In genomic region chr12:65300679-65301349, GRCh38 we compare ENCODE assay signal across 11 cellular contexts. TPM values are rescaled to one million over a fixed set of nuclear protein-coding genes. Genes with fewer than 3 reads are reported as not detected.
A peak's percentile ranks its signal among the peaks of the same experiment; 100 is the strongest.
DNase-seq lines count a peak whose midpoint lies in the region; ATAC-seq and TF ChIP-seq lines count a peak whose summit lies in the region.
"Had no signal": no experiment of that assay in that cellular context is flagged by ENCODE, and none has a peak within 500 bp of the region (broad histone marks: within the 10 kb centered on the region; RNA-seq: fewer than 3 reads in every experiment).

No MANE protein-coding gene starts in this region.

- H3K27ac Mint-ChIP-seq in osteocyte (ENCODE audit: unreplicated experiment) = no peak overlapping the region
- no peak overlapping the region for H3K27ac Mint-ChIP-seq in activated CD8-positive, alpha-beta memory T cell treated with anti-CD3 and anti-CD28 coated beads, Interleukin-2, amount 10 ng/mL, durations not matched to agents 7 days and 5 days
- no peak overlapping the region for H3K27ac Mint-ChIP-seq in stimulated activated naive CD8-positive, alpha-beta T cell treated with anti-CD3 and anti-CD28 coated beads, Interleukin-15, amount 100 ng/mL, for 72 hours
- H3K27ac Mint-ChIP-seq: IgD-negative memory B cell; stimulated activated naive CD8-positive, alpha-beta T cell treated with anti-CD3 and anti-CD28 coated beads, Interleukin-15, Interleukin-2, amounts not matched to agents 100 ng/mL and 50 ng/mL, for 24 hours had no signal

- no peaks in the 10 kb centered on the region for H3K27me3 ChIP-seq in upper lobe of left lung
- H3K27me3 ChIP-seq: neutrophil had no signal

- CTCF ChIA-PET in activated CD8-positive, alpha-beta memory T cell treated with anti-CD3 and anti-CD28 coated beads, Interleukin-2, amount 10 ng/mL, durations not matched to agents 7 days and 5 days (lab: Charles Lee) = interaction anchor here (1.0 kb wide), 1 partner anchor 25 kb away, joined by 3 read pairs; no protein-coding TSS in a partner anchor

- TF ChIP-seq POLR2A in upper lobe of left lung (IDR thresholded peaks at IDR 0.05) = no peak

- H3K4me3 ChIP-seq in upper lobe of left lung = no peak overlapping the region

- DNase-seq in NCI-H82 treated with DMSO at 0.1 percent for 48 hours (lab: John Stamatoyannopoulos, UW; ENCODE audit: unreplicated experiment) (peak; percentile 12), osteocyte (ENCODE audit: extremely low spot score, unreplicated experiment) (no peak), upper lobe of left lung (no peak)
- DNase-seq in activated CD8-positive, alpha-beta memory T cell treated with anti-CD3 and anti-CD28 coated beads, Interleukin-2, amount 10 ng/mL, durations not matched to agents 7 days and 5 days = no peak
- DNase-seq in stimulated activated naive CD8-positive, alpha-beta T cell treated with anti-CD3 and anti-CD28 coated beads, Interleukin-15, amount 100 ng/mL, for 72 hours = no peak

- no peaks in the 10 kb centered on the region for H3K9me3 ChIP-seq in upper lobe of left lung
- H3K9me3 ChIP-seq: neutrophil had no signal

- TF ChIP-seq CTCF in GM12872 (IDR thresholded peaks at IDR 0.05; ENCODE audit: insufficient read depth, low read depth, low read length) (peak; percentile 39; the same call in 2 of the 3 replicates), osteocyte (IDR thresholded peaks at IDR 0.05) (peak; percentile 29), upper lobe of left lung (IDR thresholded peaks at IDR 0.05) (peak in 2 of 6 experiments; percentile 7 to 25)

- H3K9me3 Mint-ChIP-seq in osteocyte (ENCODE audit: unreplicated experiment) = peaks cover 6% of the 10 kb centered on the region
- no peaks in the 10 kb centered on the region for H3K9me3 Mint-ChIP-seq in activated CD8-positive, alpha-beta memory T cell treated with anti-CD3 and anti-CD28 coated beads, Interleukin-2, amount 10 ng/mL, durations not matched to agents 7 days and 5 days (ENCODE audit: low read depth)
- H3K9me3 Mint-ChIP-seq in stimulated activated naive CD8-positive, alpha-beta T cell treated with anti-CD3 and anti-CD28 coated beads, Interleukin-15, amount 100 ng/mL, for 72 hours = peaks cover 0 to 6% of the 10 kb centered on the region in 2 donors

- ATAC-seq in esophagus mucosa (peak; percentile 62), HG03571 (IDR thresholded peaks at IDR 0.05; ENCODE audit: unreplicated experiment) (no peak), upper lobe of left lung (ENCODE audit: low FRiP score in 2 of 2) (no peak)
- ATAC-seq in activated CD8-positive, alpha-beta memory T cell treated with anti-CD3 and anti-CD28 coated beads, Interleukin-2, amount 10 ng/mL, durations not matched to agents 7 days and 5 days = no peak
- ATAC-seq in stimulated activated naive CD8-positive, alpha-beta T cell treated with anti-CD3 and anti-CD28 coated beads, Interleukin-15, amount 100 ng/mL, for 72 hours = no peak

- no peak overlapping the region for H3K27ac ChIP-seq in upper lobe of left lung
- H3K27ac ChIP-seq: neutrophil had no signal

- H3K27me3 Mint-ChIP-seq in osteocyte (ENCODE audit: unreplicated experiment) = no peaks in the 10 kb centered on the region
- peaks cover 34% of the 10 kb centered on the region for H3K27me3 Mint-ChIP-seq in activated CD8-positive, alpha-beta memory T cell treated with anti-CD3 and anti-CD28 coated beads, Interleukin-2, amount 10 ng/mL, durations not matched to agents 7 days and 5 days
- H3K27me3 Mint-ChIP-seq in stimulated activated naive CD8-positive, alpha-beta T cell treated with anti-CD3 and anti-CD28 coated beads, Interleukin-15, amount 100 ng/mL, for 72 hours = peaks cover 17% of the 10 kb centered on the region

- peaks cover 6% of the 10 kb centered on the region for H3K36me3 Mint-ChIP-seq in osteocyte (ENCODE audit: unreplicated experiment)
- no peaks in the 10 kb centered on the region for H3K36me3 Mint-ChIP-seq in activated CD8-positive, alpha-beta memory T cell treated with anti-CD3 and anti-CD28 coated beads, Interleukin-2, amount 10 ng/mL, durations not matched to agents 7 days and 5 days
- H3K36me3 Mint-ChIP-seq: IgD-negative memory B cell had no signal

- peaks cover 32% of the 10 kb centered on the region for H3K4me1 Mint-ChIP-seq in osteocyte (ENCODE audit: unreplicated experiment)
- H3K4me1 Mint-ChIP-seq in activated CD8-positive, alpha-beta memory T cell treated with anti-CD3 and anti-CD28 coated beads, Interleukin-2, amount 10 ng/mL, durations not matched to agents 7 days and 5 days = no peaks in the 10 kb centered on the region
- no peaks in the 10 kb centered on the region for H3K4me1 Mint-ChIP-seq in stimulated activated naive CD8-positive, alpha-beta T cell treated with anti-CD3 and anti-CD28 coated beads, Interleukin-15, amount 100 ng/mL, for 72 hours

- no peaks in the 10 kb centered on the region for H3K36me3 ChIP-seq in upper lobe of left lung
- H3K36me3 ChIP-seq: neutrophil had no signal

- H3K4me1 ChIP-seq in upper lobe of left lung = peaks cover 0 to 3% (median 1%) of the 10 kb centered on the region in 4 donors

- 63 to 75% methylated on average over 2 to 3 of the region's 3 CpGs for WGBS in upper lobe of left lung, 2 donors

- no peak for TF ChIP-seq EP300 in upper lobe of left lung (IDR thresholded peaks at IDR 0.05)

- no peak overlapping the region for H3K4me3 Mint-ChIP-seq in osteocyte (ENCODE audit: unreplicated experiment)
- no peak overlapping the region for H3K4me3 Mint-ChIP-seq in activated CD8-positive, alpha-beta memory T cell treated with anti-CD3 and anti-CD28 coated beads, Interleukin-2, amount 10 ng/mL, durations not matched to agents 7 days and 5 days
- H3K4me3 Mint-ChIP-seq in stimulated activated naive CD8-positive, alpha-beta T cell treated with anti-CD3 and anti-CD28 coated beads, Interleukin-15, amount 100 ng/mL, for 72 hours = no peak overlapping the region
- H3K4me3 Mint-ChIP-seq: IgD-negative memory B cell; stimulated activated naive CD8-positive, alpha-beta T cell treated with anti-CD3 and anti-CD28 coated beads, Interleukin-15, Interleukin-2, amounts not matched to agents 100 ng/mL and 50 ng/mL, for 24 hours had no signal

RNA-seq across cellular contexts. Expression of gene MSRB3, which starts 22.3 kb away (rescaled TPM):
- total RNA-seq in esophagus mucosa (3.6 TPM), osteocyte (75.8 and 77.3 TPM in 2 replicates), upper lobe of left lung (10 to 100 TPM; 15.7 to 76.3 (median 30.4) TPM)
- not detected for total RNA-seq in activated CD8-positive, alpha-beta memory T cell treated with anti-CD3 and anti-CD28 coated beads, Interleukin-2, amount 10 ng/mL, durations not matched to agents 7 days and 5 days
